ENCODE assay signal across 21 cellular contexts in genomic region chr19:28291874-28292273, GRCh38.
DNase-seq lines count a peak whose midpoint lies in the region; ATAC-seq and TF ChIP-seq lines count a peak whose summit lies in the region.
"Had no signal": no experiment of that assay in that cellular context is flagged by ENCODE, and none has a peak within 500 bp of the region (broad histone marks: within the 10 kb centered on the region; RNA-seq: fewer than 3 reads in every experiment).

No MANE protein-coding gene starts in this region.

- H3K27ac Mint-ChIP-seq in endodermal cell (peak overlapping the region; percentile 79), neural progenitor cell (peak overlapping the region; percentile 3)
- no peak overlapping the region for H3K27ac Mint-ChIP-seq in CD4-positive, alpha-beta T cell
- H3K27ac Mint-ChIP-seq: B cell; CD4-positive, alpha-beta memory T cell had no signal

- intact Hi-C loops in left cardiac atrium (cut with DNase I) = no loop called here
- intact Hi-C loops in CD4-positive, alpha-beta T cell (cut with DNase I, micrococcal nuclease) = no loop called here

- no peaks in the 10 kb centered on the region for H3K9me3 ChIP-seq in BLaER1 treated with 17β-estradiol and CSF1 and Interleukin-3, amounts not matched to agents 10 nM and 100 nM (replicated peaks in 1 of 11)
- H3K9me3 ChIP-seq in HUES64 (ENCODE audit: insufficient read depth, low read depth, low read length) = no peaks in the 10 kb centered on the region
- no peaks in the 10 kb centered on the region for H3K9me3 ChIP-seq in endodermal cell (ENCODE audit: control insufficient read depth, low read length)
- H3K9me3 ChIP-seq in neural progenitor cell (ENCODE audit: low read depth) = no peaks in the 10 kb centered on the region
- H3K9me3 ChIP-seq in CD4-positive, alpha-beta T cell (ENCODE audit: control insufficient read depth, low read length) = no peaks in the 10 kb centered on the region
- H3K9me3 ChIP-seq: Caco-2, SJCRH30 had no signal

- H3K27me3 ChIP-seq in BLaER1 treated with 17β-estradiol and CSF1 and Interleukin-3, amounts not matched to agents 10 nM and 100 nM = no peaks in the 10 kb centered on the region
- no peaks in the 10 kb centered on the region for H3K27me3 ChIP-seq in HUES64 (ENCODE audit: insufficient read depth, low read length)
- H3K27me3 ChIP-seq in endodermal cell (ENCODE audit: control insufficient read depth, insufficient read depth, low read length, poor library complexity, severe bottlenecking) = no peaks in the 10 kb centered on the region
- no peaks in the 10 kb centered on the region for H3K27me3 ChIP-seq in neural progenitor cell
- no peaks in the 10 kb centered on the region for H3K27me3 ChIP-seq in CD4-positive, alpha-beta T cell (ENCODE audit: control insufficient read depth, insufficient read depth, low read length)
- H3K27me3 ChIP-seq: SJCRH30 had no signal

- no peak for ATAC-seq in left cardiac atrium
- no peak for ATAC-seq in CD4-positive, alpha-beta T cell (ENCODE audit: poor library complexity)
- ATAC-seq: GM12878 had no signal

- H3K4me1 Mint-ChIP-seq in endodermal cell (peaks cover 58% of the 10 kb centered on the region), neural progenitor cell (peaks cover 60% of the 10 kb centered on the region)
- H3K4me1 Mint-ChIP-seq in CD4-positive, alpha-beta T cell (ENCODE audit: low read depth) = no peaks in the 10 kb centered on the region
- H3K4me1 Mint-ChIP-seq: B cell; CD4-positive, alpha-beta memory T cell; IgD-negative memory B cell had no signal

- DNase-seq in endodermal cell (peak; percentile 55), neural progenitor cell (ENCODE audit: low spot score) (no peak), NCI-H1694 (lab: John Stamatoyannopoulos, UW) (no peak), SKM-1 treated with dmso at 0.1 percent for 144 hours (lab: John Stamatoyannopoulos, UW; ENCODE audit: unreplicated experiment) (no peak), left cardiac atrium (no peak)
- no peak for DNase-seq in CD4-positive, alpha-beta T cell
- DNase-seq: Caco-2; CD4-positive, alpha-beta memory T cell; DND-41; NCI-H1105; NCI-H2081 treated with DMSO at 0.1 percent for 48 hours; NCI-H2171 treated with DMSO at 0.1 percent for 48 hours; NCI-H524 treated with DMSO at 0.1 percent for 48 hours; NCI-H82; SJCRH30 had no signal

- peak overlapping the region in 9 of 11 experiments; percentile 8 to 97 (median 88); a peak in 15 of 22 replicates for H3K4me2 ChIP-seq in BLaER1 treated with 17β-estradiol and CSF1 and Interleukin-3, amounts not matched to agents 10 nM and 100 nM
- peak overlapping the region; percentile 31 for H3K4me2 ChIP-seq in neural progenitor cell

- H3K4me1 ChIP-seq in BLaER1 treated with 17β-estradiol and CSF1 and Interleukin-3, amounts not matched to agents 10 nM and 100 nM = peaks cover 23 to 90% (median 81%) of the 10 kb centered on the region in 10 experiments
- peaks cover 49% of the 10 kb centered on the region for H3K4me1 ChIP-seq in HUES64 (ENCODE audit: insufficient read depth, low read length)
- peaks cover 15% of the 10 kb centered on the region for H3K4me1 ChIP-seq in endodermal cell (ENCODE audit: control insufficient read depth, insufficient read depth, low read length)
- H3K4me1 ChIP-seq in neural progenitor cell = peaks cover 43% of the 10 kb centered on the region
- H3K4me1 ChIP-seq: Caco-2, HAP-1 had no signal

- no peaks in the 10 kb centered on the region for H3K79me2 ChIP-seq in neural progenitor cell (ENCODE audit: low read depth)

- H3K36me3 ChIP-seq in BLaER1 treated with 17β-estradiol and CSF1 and Interleukin-3, amounts not matched to agents 10 nM and 100 nM = no peaks in the 10 kb centered on the region
- H3K36me3 ChIP-seq in HUES64 (ENCODE audit: insufficient read depth, low read length) (no peaks in the 10 kb centered on the region), endodermal cell (ENCODE audit: control insufficient read depth, insufficient read depth, low read length) (no peaks in the 10 kb centered on the region), neural progenitor cell (no peaks in the 10 kb centered on the region)
- H3K36me3 ChIP-seq: HAP-1, SJCRH30 had no signal

- no peaks in the 10 kb centered on the region for H4K20me1 ChIP-seq in BLaER1 treated with 17β-estradiol and CSF1 and Interleukin-3, amounts not matched to agents 10 nM and 100 nM
- no peaks in the 10 kb centered on the region for H4K20me1 ChIP-seq in neural progenitor cell (ENCODE audit: low read depth)

- H3K9ac ChIP-seq in BLaER1 treated with 17β-estradiol and CSF1 and Interleukin-3, amounts not matched to agents 10 nM and 100 nM = peak overlapping the region in 3 of 11 experiments; percentile 39 to 52 (median 48); a peak in 2 of 22 replicates
- H3K9ac ChIP-seq in HUES64 (ENCODE audit: low read depth, low read length) (peak overlapping the region; percentile 6; the same call in 1 of the 2 replicates), endodermal cell (ENCODE audit: extremely low read depth, low read length, poor library complexity, severe bottlenecking) (no peak overlapping the region), neural progenitor cell (no peak overlapping the region)

- no peak for TF ChIP-seq CTCF in endodermal cell (conservative IDR thresholded peaks at IDR 0.05)
- no peak for TF ChIP-seq CTCF in neural progenitor cell (IDR thresholded peaks at IDR 0.05)
- no peak for TF ChIP-seq CTCF in CD4-positive, alpha-beta T cell (IDR thresholded peaks at IDR 0.05)

- H3K4me3 ChIP-seq in BLaER1 treated with 17β-estradiol and CSF1 and Interleukin-3, amounts not matched to agents 10 nM and 100 nM = peak overlapping the region in 2 of 10 experiments; percentile 29 to 44; a peak in 2 of 20 replicates
- H3K4me3 ChIP-seq in HUES64 (ENCODE audit: low read length) (no peak overlapping the region), endodermal cell (ENCODE audit: low read length) (no peak overlapping the region), neural progenitor cell (no peak overlapping the region)
- H3K4me3 ChIP-seq: GM12878, HAP-1, SJCRH30 had no signal

- H3K4me3 Mint-ChIP-seq in endodermal cell = no peak overlapping the region
- H3K4me3 Mint-ChIP-seq in neural progenitor cell = peak overlapping the region; percentile 48
- H3K4me3 Mint-ChIP-seq in CD4-positive, alpha-beta T cell = no peak overlapping the region
- H3K4me3 Mint-ChIP-seq: B cell, IgD-negative memory B cell had no signal

- H3K27ac ChIP-seq in BLaER1 treated with 17β-estradiol and CSF1 and Interleukin-3, amounts not matched to agents 10 nM and 100 nM = peak overlapping the region in 3 of 11 experiments; percentile 3 to 68 (median 29); a peak in 3 of 22 replicates
- H3K27ac ChIP-seq in HUES64 (ENCODE audit: low read depth, low read length) (peak overlapping the region; percentile 37; the same call in 1 of the 2 replicates), endodermal cell (ENCODE audit: low read depth, low read length) (no peak overlapping the region), neural progenitor cell (no peak overlapping the region)
- no peak overlapping the region for H3K27ac ChIP-seq in CD4-positive, alpha-beta T cell (ENCODE audit: low read depth, low read length)
- H3K27ac ChIP-seq: SJCRH30 had no signal

- H3K36me3 Mint-ChIP-seq in endodermal cell (ENCODE audit: low read depth) (no peaks in the 10 kb centered on the region), neural progenitor cell (no peaks in the 10 kb centered on the region)
- no peaks in the 10 kb centered on the region for H3K36me3 Mint-ChIP-seq in CD4-positive, alpha-beta T cell (ENCODE audit: low read depth)
- H3K36me3 Mint-ChIP-seq: CD4-positive, alpha-beta memory T cell; IgD-negative memory B cell had no signal

- peak overlapping the region; percentile 37 for H2AFZ ChIP-seq in neural progenitor cell (replicated peaks)

- CTCF ChIA-PET in CD4-positive, alpha-beta T cell (lab: Charles Lee) = no interaction called here

- H3K27me3 Mint-ChIP-seq in endodermal cell (ENCODE audit: insufficient read depth) (no peaks in the 10 kb centered on the region), neural progenitor cell (ENCODE audit: insufficient read depth, low read depth) (peaks cover 13% of the 10 kb centered on the region)
- H3K27me3 Mint-ChIP-seq in CD4-positive, alpha-beta T cell = no peaks in the 10 kb centered on the region
- H3K27me3 Mint-ChIP-seq: B cell; CD4-positive, alpha-beta memory T cell; IgD-negative memory B cell had no signal

- POLR2A ChIA-PET in CD4-positive, alpha-beta T cell (lab: Charles Lee) = no interaction called here

- WGBS in HUES64 = 75% methylated on average over 4 of the region's 4 CpGs
- 78 to 81% methylated on average over 3 to 4 of the region's 4 CpGs for WGBS in endodermal cell (ENCODE audit: insufficient coverage in 1 of 2, insufficient read length in 1 of 2), 2 experiments

- H3F3A ChIP-seq in neural progenitor cell (ENCODE audit: low read depth) = peaks cover 23% of the 10 kb centered on the region

- H3K9me3 Mint-ChIP-seq in endodermal cell (no peaks in the 10 kb centered on the region), neural progenitor cell (peaks cover 4% of the 10 kb centered on the region)
- H3K9me3 Mint-ChIP-seq in CD4-positive, alpha-beta T cell = peaks cover 2% of the 10 kb centered on the region
